14 cellular contexts compared by ENCODE assay signal in genomic region chr3:123685780-123686179, GRCh38.
DNase-seq lines count a peak whose midpoint lies in the region; ATAC-seq and TF ChIP-seq lines count a peak whose summit lies in the region.
"Had no signal": no experiment of that assay in that cellular context is flagged by ENCODE, and none has a peak within 500 bp of the region (broad histone marks: within the 10 kb centered on the region; RNA-seq: fewer than 3 reads in every experiment).

No MANE protein-coding gene starts in this region.

- 80 to 87% (median 86%) methylated on average over 9 of the region's 9 CpGs for WGBS in stomach, 5 donors

- ATAC-seq in left cardiac atrium: no peak
- no peak for ATAC-seq in GM18519 (IDR thresholded peaks at IDR 0.05; ENCODE audit: low FRiP score, unreplicated experiment)
- no peak for ATAC-seq in omental fat pad (ENCODE audit: low FRiP score)
- ATAC-seq in GM21367 (IDR thresholded peaks at IDR 0.05; ENCODE audit: unreplicated experiment): no peak

- intact Hi-C loops in left ventricle myocardium inferior (cut with micrococcal nuclease) (no loop called here), left cardiac atrium (cut with DNase I) (no loop called here), stomach (cut with DNase I; ENCODE audit: low total_unique reads) (no loop called here)

- no peak for TF ChIP-seq EP300 in stomach (IDR thresholded peaks at IDR 0.05)

- DNase-seq in left ventricle myocardium inferior (no peak), left cardiac atrium (no peak), stomach (no peak), omental fat pad (ENCODE audit: low spot score) (no peak)
- DNase-seq in effector memory CD4-positive, alpha-beta T cell: no peak
- DNase-seq: COR-L47, DMS153, HCEC 1CT, Karpas-422, NCI-H1930, NCI-H2171 had no signal

- H3K36me3 ChIP-seq in left ventricle myocardium inferior: no peaks in the 10 kb centered on the region
- peaks cover 83% of the 10 kb centered on the region for H3K36me3 ChIP-seq in muscle layer of colon (ENCODE audit: insufficient read depth, low read length)
- peaks cover 3 to 63% (median 11%) of the 10 kb centered on the region in 4 donors for H3K36me3 ChIP-seq in stomach
- no peaks in the 10 kb centered on the region for H3K36me3 ChIP-seq in effector memory CD4-positive, alpha-beta T cell (ENCODE audit: control insufficient read depth, insufficient read depth, low read length)

- H3K27ac ChIP-seq in left ventricle myocardium inferior (replicated peaks): peak overlapping the region; percentile 19
- peak overlapping the region; percentile 65 for H3K27ac ChIP-seq in muscle layer of colon (ENCODE audit: low read depth, low read length)
- peak overlapping the region in 4 of 5 donors; percentile 20 to 91 (median 49) for H3K27ac ChIP-seq in stomach
- no peak overlapping the region for H3K27ac ChIP-seq in effector memory CD4-positive, alpha-beta T cell (ENCODE audit: insufficient read depth, low read length, poor library complexity, severe bottlenecking)

- no peak for TF ChIP-seq CTCF in left ventricle myocardium inferior (IDR thresholded peaks at IDR 0.05; ENCODE audit: borderline replicate concordance)
- TF ChIP-seq CTCF in stomach (IDR thresholded peaks at IDR 0.05): no peak
- TF ChIP-seq CTCF in omental fat pad (IDR thresholded peaks at IDR 0.05): no peak

- H3K4me3 ChIP-seq in left ventricle myocardium inferior: no peak overlapping the region
- no peak overlapping the region for H3K4me3 ChIP-seq in muscle layer of colon (ENCODE audit: low read depth in 1 of 2, low read length in 2 of 2)
- H3K4me3 ChIP-seq in stomach: no peak overlapping the region
- H3K4me3 ChIP-seq in effector memory CD4-positive, alpha-beta T cell (ENCODE audit: insufficient read depth, low read depth, low read length, poor library complexity, severe bottlenecking): no peak overlapping the region

- TF ChIP-seq POLR2A in stomach (IDR thresholded peaks at IDR 0.05): no peak

- H3K4me1 ChIP-seq in left ventricle myocardium inferior: peaks cover 14% of the 10 kb centered on the region
- H3K4me1 ChIP-seq in muscle layer of colon (ENCODE audit: insufficient read depth, low read length): peaks cover 98% of the 10 kb centered on the region
- H3K4me1 ChIP-seq in stomach: peaks cover 0 to 85% (median 39%) of the 10 kb centered on the region in 4 donors
- no peaks in the 10 kb centered on the region for H3K4me1 ChIP-seq in effector memory CD4-positive, alpha-beta T cell (ENCODE audit: control insufficient read depth, insufficient read depth, low read length, poor library complexity, severe bottlenecking)

- no peak overlapping the region for H3K9ac ChIP-seq in muscle layer of colon (ENCODE audit: low read length)

- H3K9me3 ChIP-seq in left ventricle myocardium inferior (replicated peaks): no peaks in the 10 kb centered on the region
- no peaks in the 10 kb centered on the region for H3K9me3 ChIP-seq in muscle layer of colon (ENCODE audit: low read length)
- no peaks in the 10 kb centered on the region for H3K9me3 ChIP-seq in stomach
- H3K9me3 ChIP-seq in effector memory CD4-positive, alpha-beta T cell (ENCODE audit: control insufficient read depth, low read length): no peaks in the 10 kb centered on the region

- H3K27me3 ChIP-seq in left ventricle myocardium inferior (ENCODE audit: low read depth) (no peaks in the 10 kb centered on the region), muscle layer of colon (ENCODE audit: control insufficient read depth in 1 of 2, insufficient read depth in 2 of 2, low read length in 2 of 2) (no peaks in the 10 kb centered on the region), stomach (no peaks in the 10 kb centered on the region)
- no peaks in the 10 kb centered on the region for H3K27me3 ChIP-seq in effector memory CD4-positive, alpha-beta T cell (replicated peaks; ENCODE audit: control insufficient read depth, insufficient read depth, low read length, poor library complexity, severe bottlenecking)
